Comparison of ENCODE assay signal across 26 cellular contexts in the genomic region with DNA sequence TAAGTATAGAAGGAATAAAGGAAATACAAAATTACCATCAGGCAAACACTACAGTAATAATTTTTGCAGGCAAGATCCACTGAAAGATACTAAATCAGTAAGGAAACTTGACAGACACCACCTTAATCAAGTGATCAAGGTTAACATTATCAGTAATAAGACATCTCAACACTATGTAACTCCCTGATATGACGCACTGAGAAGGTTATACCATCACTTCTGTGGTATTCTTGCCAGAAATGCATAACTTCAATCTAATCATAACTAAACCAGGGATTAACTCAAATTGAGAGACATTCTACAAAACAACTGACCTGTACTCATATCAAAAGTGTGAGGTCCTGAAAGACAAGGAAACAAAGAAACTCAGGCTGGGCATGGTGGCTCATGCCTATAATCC. TPM values are rescaled to one million over a fixed set of nuclear protein-coding genes. Genes with fewer than 3 reads are reported as not detected.
"Had no signal": no experiment of that assay in that cellular context is flagged by ENCODE, and none has a peak within 500 bp of the region (broad histone marks: within the 10 kb centered on the region; RNA-seq: fewer than 3 reads in every experiment).

No MANE protein-coding gene starts in this region.

- H3K36me3 ChIP-seq: stomach, suprapubic skin, thoracic aorta, thyroid gland, tibial artery, tibial nerve, transverse colon, upper lobe of left lung, upper lobe of right lung, uterus, vagina had no signal

- ATAC-seq: stimulated activated memory B cell treated with anti-CD40 and anti-IgM and Interleukin-4, amounts not matched to agents 10 μg/mL and 1 μg/mL and 100 μg/mL, for 72 hours; stimulated activated naive B cell treated with anti-CD40 and anti-IgM and Interleukin-4, amounts not matched to agents 10 μg/mL and 1 μg/mL and 100 μg/mL, for 72 hours; stimulated activated naive CD8-positive, alpha-beta T cell treated with anti-CD3 and anti-CD28 coated beads, Interleukin-15, amount 100 ng/mL, for 72 hours; stimulated activated naive CD8-positive, alpha-beta T cell treated with anti-CD3 and anti-CD28 coated beads, Interleukin-15, Interleukin-2, amounts not matched to agents 100 U/mL and 50 U/mL, for 24 hours; upper lobe of right lung had no signal

- H3K4me3 Mint-ChIP-seq: stimulated activated memory B cell treated with anti-CD40 and anti-IgM and Interleukin-4, amounts not matched to agents 10 μg/mL and 1 μg/mL and 100 μg/mL, for 72 hours; stimulated activated naive B cell treated with anti-CD40 and anti-IgM and Interleukin-4, amounts not matched to agents 10 μg/mL and 1 μg/mL and 100 μg/mL, for 72 hours; stimulated activated naive CD8-positive, alpha-beta T cell treated with anti-CD3 and anti-CD28 coated beads, Interleukin-15, amount 100 ng/mL, for 72 hours; stimulated activated naive CD8-positive, alpha-beta T cell treated with anti-CD3 and anti-CD28 coated beads, Interleukin-15, Interleukin-2, amounts not matched to agents 100 ng/mL and 50 ng/mL, for 24 hours; type B pancreatic cell had no signal

- H3K27me3 ChIP-seq: stomach, suprapubic skin, testis, thyroid gland, tibial artery, tibial nerve, upper lobe of left lung, uterus, vagina had no signal

- H3K4me1 Mint-ChIP-seq: stimulated activated memory B cell treated with anti-CD40 and anti-IgM and Interleukin-4, amounts not matched to agents 10 μg/mL and 1 μg/mL and 100 μg/mL, for 72 hours; stimulated activated naive B cell treated with anti-CD40 and anti-IgM and Interleukin-4, amounts not matched to agents 10 μg/mL and 1 μg/mL and 100 μg/mL, for 72 hours; stimulated activated naive CD8-positive, alpha-beta T cell treated with anti-CD3 and anti-CD28 coated beads, Interleukin-15, amount 100 ng/mL, for 72 hours had no signal

- H3K4me3 ChIP-seq: stomach, suprapubic skin, testis, thoracic aorta, thyroid gland, tibial artery, tibial nerve, transverse colon, upper lobe of left lung, upper lobe of right lung, uterus, vagina had no signal

- H3K36me3 Mint-ChIP-seq: stimulated activated memory B cell treated with anti-CD40 and anti-IgM and Interleukin-4, amounts not matched to agents 10 μg/mL and 1 μg/mL and 100 μg/mL, for 72 hours; stimulated activated naive B cell treated with anti-CD40 and anti-IgM and Interleukin-4, amounts not matched to agents 10 μg/mL and 1 μg/mL and 100 μg/mL, for 72 hours; type B pancreatic cell had no signal

- H3K27ac ChIP-seq: stomach, suprapubic skin, testis, thoracic aorta, thyroid gland, tibial artery, tibial nerve, transverse colon, upper lobe of left lung, upper lobe of right lung, uterus, vagina had no signal

- H3K4me1 ChIP-seq: stomach, suprapubic skin, testis, thyroid gland, tibial artery, tibial nerve, transverse colon, upper lobe of left lung, upper lobe of right lung, uterus, vagina had no signal

- H3K9me3 ChIP-seq: testis, thoracic aorta, thyroid gland, transverse colon, upper lobe of right lung, uterus, vagina had no signal

- DNase-seq: stimulated activated CD4-positive, alpha-beta T cell treated with anti-CD3 and anti-CD28 coated beads, Interleukin-2, amount 100 ng/mL, for 48 hours; stimulated activated CD4-positive, alpha-beta T cell treated with anti-CD3 and anti-CD28 coated beads, Interleukin-4, amount 100 ng/mL, for 1 hour; stimulated activated CD4-positive, alpha-beta T cell treated with anti-CD3 and anti-CD28 coated beads, Interleukin-4, amount 100 ng/mL, for 24 hours; stimulated activated CD4-positive, alpha-beta T cell treated with anti-CD3 and anti-CD28 coated beads, Interleukin-4, amount 100 ng/mL, for 4 hours; stimulated activated CD8-positive, alpha-beta memory T cell treated with anti-CD3 and anti-CD28 coated beads, Interleukin-4, amount 100 ng/mL, for 48 hours; stimulated activated naive B cell treated with anti-CD40 and anti-IgM and Interleukin-4, amounts not matched to agents 10 μg/mL and 1 μg/mL and 100 μg/mL, for 72 hours; stimulated activated naive CD4-positive, alpha-beta T cell; stimulated activated naive CD4-positive, alpha-beta T cell treated with Interleukin-2 at 50 U/mL for 16 hours; stimulated activated naive CD8-positive, alpha-beta T cell treated with anti-CD3 and anti-CD28 coated beads, Interleukin-15, amount 100 ng/mL, for 72 hours; stimulated activated naive CD8-positive, alpha-beta T cell treated with anti-CD3 and anti-CD28 coated beads, Interleukin-15, Interleukin-2, amounts not matched to agents 100 U/mL and 50 U/mL, for 24 hours; stomach; substantia nigra; testis; thyroid gland; tibial artery; transverse colon; upper lobe of left lung; upper lobe of right lung; uterus had no signal

- H3K27ac Mint-ChIP-seq: stimulated activated memory B cell treated with anti-CD40 and anti-IgM and Interleukin-4, amounts not matched to agents 10 μg/mL and 1 μg/mL and 100 μg/mL, for 72 hours; stimulated activated naive B cell treated with anti-CD40 and anti-IgM and Interleukin-4, amounts not matched to agents 10 μg/mL and 1 μg/mL and 100 μg/mL, for 72 hours; stimulated activated naive CD8-positive, alpha-beta T cell treated with anti-CD3 and anti-CD28 coated beads, Interleukin-15, amount 100 ng/mL, for 72 hours; stimulated activated naive CD8-positive, alpha-beta T cell treated with anti-CD3 and anti-CD28 coated beads, Interleukin-15, Interleukin-2, amounts not matched to agents 100 ng/mL and 50 ng/mL, for 24 hours; type B pancreatic cell had no signal

RNA-seq across cellular contexts. Expression of gene GABRP, which starts 52.5 kb away (rescaled TPM):
- total RNA-seq: testis, thoracic aorta, thyroid gland, upper lobe of right lung had no signal
